In the genomic region with DNA sequence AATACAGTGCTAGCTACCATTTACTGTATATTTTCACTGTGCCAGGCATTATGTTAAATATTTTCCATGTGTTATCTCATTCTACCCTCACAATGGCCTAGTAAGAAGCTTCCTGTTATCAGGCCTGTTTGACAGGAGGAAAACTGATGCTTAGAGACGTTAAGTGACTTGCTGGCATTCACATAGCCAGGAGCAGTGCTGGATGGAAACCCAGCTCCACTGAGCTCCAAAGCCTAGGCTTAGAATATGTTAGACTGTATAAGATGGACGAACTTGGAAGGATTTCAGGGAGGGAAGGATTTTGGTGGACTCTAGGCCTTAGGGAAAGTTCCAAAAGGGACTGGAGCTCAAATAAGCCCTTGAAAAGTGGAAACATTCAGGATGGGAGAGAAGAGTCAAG, we compare ENCODE assay signal across 1 cellular context.
TF ChIP-seq lines count a peak whose summit lies in the region.

No MANE protein-coding gene starts in this region.

TF ChIP-seq in GM23338, 12 proteins besides CTCF, POLR2A, EP300 and RAD21 (continued from another document):
- TF ChIP-seq ZNF462 (CRISPR knock-in tag; IDR thresholded peaks at IDR 0.05): no peak
- no peak for TF ChIP-seq STAT1 (IDR thresholded peaks at IDR 0.05; ENCODE audit: unreplicated experiment)
- TF ChIP-seq EZH2phosphoT487 (IDR thresholded peaks at IDR 0.05; ENCODE audit: unreplicated experiment): no peak
- no peak for TF ChIP-seq ZNF331 (CRISPR knock-in tag; IDR thresholded peaks at IDR 0.05; ENCODE audit: low read depth)
- no peak for TF ChIP-seq JUNB (IDR thresholded peaks at IDR 0.05; ENCODE audit: unreplicated experiment)
- TF ChIP-seq NANOG (IDR thresholded peaks at IDR 0.05; ENCODE audit: borderline replicate concordance): no peak
- TF ChIP-seq ZNF114 (CRISPR knock-in tag; IDR thresholded peaks at IDR 0.05): no peak
- no peak for TF ChIP-seq CREB1 (CRISPR knock-in tag; IDR thresholded peaks at IDR 0.05; ENCODE audit: low read depth)
- TF ChIP-seq, protein P1, sequence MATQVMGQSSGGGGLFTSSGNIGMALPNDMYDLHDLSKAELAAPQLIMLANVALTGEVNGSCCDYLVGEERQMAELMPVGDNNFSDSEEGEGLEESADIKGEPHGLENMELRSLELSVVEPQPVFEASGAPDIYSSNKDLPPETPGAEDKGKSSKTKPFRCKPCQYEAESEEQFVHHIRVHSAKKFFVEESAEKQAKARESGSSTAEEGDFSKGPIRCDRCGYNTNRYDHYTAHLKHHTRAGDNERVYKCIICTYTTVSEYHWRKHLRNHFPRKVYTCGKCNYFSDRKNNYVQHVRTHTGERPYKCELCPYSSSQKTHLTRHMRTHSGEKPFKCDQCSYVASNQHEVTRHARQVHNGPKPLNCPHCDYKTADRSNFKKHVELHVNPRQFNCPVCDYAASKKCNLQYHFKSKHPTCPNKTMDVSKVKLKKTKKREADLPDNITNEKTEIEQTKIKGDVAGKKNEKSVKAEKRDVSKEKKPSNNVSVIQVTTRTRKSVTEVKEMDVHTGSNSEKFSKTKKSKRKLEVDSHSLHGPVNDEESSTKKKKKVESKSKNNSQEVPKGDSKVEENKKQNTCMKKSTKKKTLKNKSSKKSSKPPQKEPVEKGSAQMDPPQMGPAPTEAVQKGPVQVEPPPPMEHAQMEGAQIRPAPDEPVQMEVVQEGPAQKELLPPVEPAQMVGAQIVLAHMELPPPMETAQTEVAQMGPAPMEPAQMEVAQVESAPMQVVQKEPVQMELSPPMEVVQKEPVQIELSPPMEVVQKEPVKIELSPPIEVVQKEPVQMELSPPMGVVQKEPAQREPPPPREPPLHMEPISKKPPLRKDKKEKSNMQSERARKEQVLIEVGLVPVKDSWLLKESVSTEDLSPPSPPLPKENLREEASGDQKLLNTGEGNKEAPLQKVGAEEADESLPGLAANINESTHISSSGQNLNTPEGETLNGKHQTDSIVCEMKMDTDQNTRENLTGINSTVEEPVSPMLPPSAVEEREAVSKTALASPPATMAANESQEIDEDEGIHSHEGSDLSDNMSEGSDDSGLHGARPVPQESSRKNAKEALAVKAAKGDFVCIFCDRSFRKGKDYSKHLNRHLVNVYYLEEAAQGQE (IDR thresholded peaks at IDR 0.05; ENCODE audit: unreplicated experiment): no peak
